17 cellular contexts compared by ENCODE assay signal in the genomic region with DNA sequence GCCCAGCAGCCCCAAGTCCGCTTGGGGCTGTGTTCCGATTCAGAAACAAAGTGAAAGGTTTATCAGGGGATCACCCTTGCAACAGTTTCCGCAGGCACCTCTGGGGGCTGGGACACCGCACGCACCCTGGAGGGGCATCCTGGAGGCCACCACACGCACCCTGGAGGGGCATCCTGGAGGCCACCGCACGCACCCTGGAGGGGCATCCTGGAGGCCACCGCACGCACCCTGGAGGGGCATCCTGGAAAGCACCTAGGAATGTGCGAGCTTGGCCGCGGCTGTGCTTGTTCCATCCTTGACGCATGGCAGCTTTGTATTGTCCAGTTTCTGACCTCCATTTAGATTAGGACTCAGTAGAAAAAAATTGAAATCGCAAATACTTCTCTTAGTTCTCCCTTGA. TPM values are rescaled to one million over a fixed set of nuclear protein-coding genes. Genes with fewer than 3 reads are reported as not detected.
A peak's percentile ranks its signal among the peaks of the same experiment; 100 is the strongest.
DNase-seq lines count a peak whose midpoint lies in the region; ATAC-seq, FAIRE-seq and TF ChIP-seq lines count a peak whose summit lies in the region.
"Had no signal": no experiment of that assay in that cellular context is flagged by ENCODE, and none has a peak within 500 bp of the region (broad histone marks: within the 10 kb centered on the region; RNA-seq: fewer than 3 reads in every experiment).

No MANE protein-coding gene starts in this region.

- no peak overlapping the region for H3K56ac ChIP-seq in mesendoderm (ENCODE audit: low read length)

- no peak overlapping the region for H4K8ac ChIP-seq in mesendoderm (ENCODE audit: low read depth, low read length)

- WGBS in K562 (ENCODE audit: insufficient coverage, low coverage, missing lambda C conversion rate), result 35% methylated on average over 15 of the region's 15 CpGs
- no CpG with 5 or more reads among the region's 15 CpGs for WGBS in mesendoderm (ENCODE audit: extremely low coverage, insufficient coverage, low lambda C conversion rate)

- no peak overlapping the region for H2BK15ac ChIP-seq in mesendoderm (replicated peaks; ENCODE audit: low read depth)

- POLR2A ChIA-PET in HCT116 (lab: Charles Lee), result interaction anchor here (1.3 kb wide), 1 partner anchor 22 kb away, joined by 7 read pairs; a partner anchor contains a TSS
- POLR2A ChIA-PET in PC-3 (lab: Charles Lee; ENCODE audit: unreplicated experiment), result no interaction called here
- POLR2A ChIA-PET in K562 (lab: Yijun Ruan, JAX), result no interaction called here

- no peak overlapping the region for H2AK5ac ChIP-seq in mesendoderm (ENCODE audit: low read length)

- peak overlapping the region; percentile 78 for H2AFZ ChIP-seq in HCT116 (ENCODE audit: low read depth, low read length, poor library complexity, severe bottlenecking)
- H2AFZ ChIP-seq in PC-3 (ENCODE audit: low read length), result no peak overlapping the region; the same call in 1 of the 2 replicates
- peak overlapping the region; percentile 62; the same call in 1 of the 2 replicates for H2AFZ ChIP-seq in K562 (ENCODE audit: low read depth, low read length)
- H2AFZ ChIP-seq in osteoblast (ENCODE audit: low read length), result no peak overlapping the region

- BruUV-seq in HCT116 (replicated peaks; lab: Mats Ljungman, UMichigan) (no TSS peak), PC-3 (replicated peaks; lab: Mats Ljungman, UMichigan) (no TSS peak), K562 (replicated peaks; lab: Mats Ljungman, UMichigan) (no TSS peak)

- FAIRE-seq in K562 (lab: Jason Lieb, UNC), result no peak
- FAIRE-seq: A204.1, H54 had no signal

- no peak overlapping the region for H4K5ac ChIP-seq in mesendoderm (ENCODE audit: low read length)

- DNase-seq in HCT116 (ENCODE audit: low read depth, low spot score), result no peak
- no peak for DNase-seq in PC-3
- no peak for DNase-seq in K562 (ENCODE audit: extremely low read depth in 1 of 4, low spot score in 3 of 4)
- peak; percentile 70 for DNase-seq in osteoblast (ENCODE audit: insufficient read length, low spot score, missing footprints)
- DNase-seq in mesendoderm, result no peak
- DNase-seq in left ventricle myocardium inferior, result no peak
- DNase-seq in kidney tubule cell (ENCODE audit: low spot score), result no peak
- DNase-seq: CD4-positive, alpha-beta memory T cell; DMS79 treated with DMSO at 0.1 percent for 48 hours; GF-D8; HCEC 1CT; HFFc6; KBM-7 had no signal

- no peaks in the 10 kb centered on the region for H3K9me1 ChIP-seq in K562 (ENCODE audit: control insufficient read depth, insufficient read depth, low read length)

- H3K4me2 ChIP-seq in HCT116 (ENCODE audit: low read length) (peak overlapping the region; percentile 70), PC-3 (ENCODE audit: low read length) (peak overlapping the region; percentile 71; the same call in 1 of the 2 replicates), K562 (ENCODE audit: insufficient read depth, low read length) (no peak overlapping the region), osteoblast (ENCODE audit: insufficient read depth, low read length) (no peak overlapping the region), mesendoderm (ENCODE audit: low read length) (no peak overlapping the region)
- H3K4me2 ChIP-seq: BLaER1, GM23338 had no signal

- H2BK120ac ChIP-seq in mesendoderm (ENCODE audit: low read depth, low read length), result no peak overlapping the region

- peak overlapping the region; percentile 63 for H3K27ac ChIP-seq in HCT116 (ENCODE audit: low read depth, low read length)
- peak overlapping the region; percentile 64; the same call in 1 of the 2 replicates for H3K27ac ChIP-seq in PC-3 (ENCODE audit: low read length)
- no peak overlapping the region for H3K27ac ChIP-seq in K562 (ENCODE audit: extremely low read depth, low read depth, low read length)
- no peak overlapping the region for H3K27ac ChIP-seq in osteoblast (ENCODE audit: low read depth, low read length)
- H3K27ac ChIP-seq in mesendoderm (ENCODE audit: low read depth, low read length), result no peak overlapping the region
- H3K27ac ChIP-seq in left ventricle myocardium inferior (replicated peaks), result no peak overlapping the region
- H3K27ac ChIP-seq: BLaER1 had no signal

- H3K9me2 ChIP-seq in HCT116 (ENCODE audit: insufficient read depth), result no peaks in the 10 kb centered on the region
- no peaks in the 10 kb centered on the region for H3K9me2 ChIP-seq in PC-3 (replicated peaks; ENCODE audit: low read length)

- H3K79me2 ChIP-seq in HCT116 (ENCODE audit: insufficient read depth, low read length) (no peaks in the 10 kb centered on the region), PC-3 (ENCODE audit: low read length) (no peaks in the 10 kb centered on the region), K562 (ENCODE audit: control insufficient read depth, insufficient read depth, low read length) (no peaks in the 10 kb centered on the region), osteoblast (ENCODE audit: insufficient read depth, low read length) (no peaks in the 10 kb centered on the region), mesendoderm (ENCODE audit: control insufficient read depth, insufficient read depth, low read length) (no peaks in the 10 kb centered on the region)

- H3K9me3 ChIP-seq in HCT116 (ENCODE audit: control insufficient read depth in 1 of 2, insufficient read depth in 1 of 2, low read depth in 1 of 2, low read length in 2 of 2) (no peaks in the 10 kb centered on the region), PC-3 (ENCODE audit: low read length) (no peaks in the 10 kb centered on the region), K562 (replicated peaks; ENCODE audit: control insufficient read depth, insufficient read depth, low read depth, low read length) (no peaks in the 10 kb centered on the region), osteoblast (ENCODE audit: low read depth, low read length) (no peaks in the 10 kb centered on the region), left ventricle myocardium inferior (replicated peaks) (no peaks in the 10 kb centered on the region)
- H3K9me3 ChIP-seq: BLaER1 had no signal

- ATAC-seq in HCT116 (peak; percentile 28), PC-3 (no peak), K562 (peak; percentile 35)
- ATAC-seq: GM23338 had no signal

- no peaks in the 10 kb centered on the region for H3K36me3 ChIP-seq in HCT116 (ENCODE audit: control insufficient read depth in 1 of 2, insufficient read depth in 2 of 2, low read length in 2 of 2)
- H3K36me3 ChIP-seq in PC-3 (ENCODE audit: low read depth, low read length), result no peaks in the 10 kb centered on the region
- H3K36me3 ChIP-seq in K562 (ENCODE audit: control insufficient read depth, insufficient read depth, low read length), result no peaks in the 10 kb centered on the region
- no peaks in the 10 kb centered on the region for H3K36me3 ChIP-seq in osteoblast (ENCODE audit: insufficient read depth, low read length)
- H3K36me3 ChIP-seq in mesendoderm (ENCODE audit: control insufficient read depth, insufficient read depth, low read length), result no peaks in the 10 kb centered on the region
- H3K36me3 ChIP-seq in left ventricle myocardium inferior, result no peaks in the 10 kb centered on the region
- H3K36me3 ChIP-seq: BLaER1 had no signal

- no peak for TF ChIP-seq EP300 in K562 (IDR thresholded peaks at IDR 0.05; ENCODE audit: low read length)

- RAD21 ChIA-PET in HCT116 (lab: Charles Lee; ENCODE audit: low non-redundant PET in 1 of 2, low total read pairs in 2 of 2, uncharacterized antibody in 2 of 2, unreplicated experiment in 2 of 2), result no interaction called here

- CTCF ChIA-PET in HCT116 (lab: Charles Lee) (interaction anchor here (1.1 kb wide), 1 partner anchor 21 kb away, joined by 3 read pairs; a partner anchor contains a TSS), PC-3 (lab: Charles Lee) (no interaction called here), K562 (lab: Yijun Ruan, JAX; ENCODE audit: low intra/inter-chr PET ratio) (no interaction called here)

- TF ChIP-seq POLR2A in HCT116 (IDR thresholded peaks at IDR 0.05; ENCODE audit: borderline replicate concordance, extremely low read depth, insufficient read depth, insufficient read length), result no peak
- TF ChIP-seq POLR2A in K562 (conservative IDR thresholded peaks at IDR 0.05), result no peak

- no peak overlapping the region for H3K23ac ChIP-seq in mesendoderm (ENCODE audit: low read length)

- H3K79me1 ChIP-seq in mesendoderm (ENCODE audit: low read length), result no peaks in the 10 kb centered on the region

- H3K27me3 ChIP-seq in HCT116 (ENCODE audit: insufficient read depth, low read length) (no peaks in the 10 kb centered on the region), PC-3 (ENCODE audit: low read length) (no peaks in the 10 kb centered on the region), K562 (ENCODE audit: control insufficient read depth in 2 of 2, insufficient read depth in 2 of 2, low read length in 2 of 2) (peaks cover 3% of the 10 kb centered on the region in 2 experiments; a peak in 1 of 5 replicates), osteoblast (ENCODE audit: insufficient read depth, low read length) (no peaks in the 10 kb centered on the region), mesendoderm (ENCODE audit: insufficient read depth, low read length, poor library complexity) (no peaks in the 10 kb centered on the region), left ventricle myocardium inferior (ENCODE audit: low read depth) (no peaks in the 10 kb centered on the region)
- H3K27me3 ChIP-seq: BLaER1 had no signal

- TF ChIP-seq RAD21 in HCT116 (IDR thresholded peaks at IDR 0.05; ENCODE audit: low read depth) (no peak), K562 (CRISPR knock-in tag; conservative IDR thresholded peaks at IDR 0.05 in 1 of 2, IDR thresholded peaks at IDR 0.05 in 1 of 2) (no peak)

- no peak overlapping the region for H2BK5ac ChIP-seq in mesendoderm (ENCODE audit: low read length)

- H3K9ac ChIP-seq in HCT116 (ENCODE audit: low read length), result peak overlapping the region; percentile 28; the same call in 1 of the 2 replicates
- H3K9ac ChIP-seq in PC-3 (ENCODE audit: low read length), result no peak overlapping the region
- no peak overlapping the region for H3K9ac ChIP-seq in K562 (ENCODE audit: insufficient read depth in 1 of 2, low read depth in 2 of 2, low read length in 2 of 2)
- H3K9ac ChIP-seq in mesendoderm (ENCODE audit: low read length), result no peak overlapping the region
- H3K9ac ChIP-seq: BLaER1 had no signal

- no peak overlapping the region for H3K18ac ChIP-seq in mesendoderm (ENCODE audit: low read length)

- intact Hi-C loops in HCT116 (cut with micrococcal nuclease), result loop anchor here (5.0 kb wide), 1 partner anchor 241 kb away; a partner anchor contains a TSS
- intact Hi-C loops in PC-3 (cut with micrococcal nuclease), result no loop called here
- intact Hi-C loops in K562 (cut with micrococcal nuclease), result no loop called here
- intact Hi-C loops in left ventricle myocardium inferior (cut with micrococcal nuclease), result no loop called here

- no peak for TF ChIP-seq CTCF in HCT116 (IDR thresholded peaks at IDR 0.05 in 2 of 3, conservative IDR thresholded peaks at IDR 0.05 in 1 of 3; ENCODE audit: borderline replicate concordance in 1 of 3, insufficient read depth in 1 of 3, low read depth in 2 of 3, low read length in 2 of 3)
- TF ChIP-seq CTCF in PC-3 (conservative IDR thresholded peaks at IDR 0.05; ENCODE audit: low read depth, low read length), result no peak
- no peak for TF ChIP-seq CTCF in K562 (IDR thresholded peaks at IDR 0.05 in 2 of 3, conservative IDR thresholded peaks at IDR 0.05 in 1 of 3; ENCODE audit: insufficient read depth in 2 of 3, low read depth in 1 of 3, low read length in 3 of 3)
- TF ChIP-seq CTCF in osteoblast (IDR thresholded peaks at IDR 0.05; ENCODE audit: extremely low read depth, low read depth, low read length), result no peak
- no peak for TF ChIP-seq CTCF in left ventricle myocardium inferior (IDR thresholded peaks at IDR 0.05; ENCODE audit: borderline replicate concordance)

- H4K20me1 ChIP-seq in HCT116 (ENCODE audit: insufficient read depth) (no peaks in the 10 kb centered on the region), PC-3 (ENCODE audit: low read length) (no peaks in the 10 kb centered on the region), K562 (replicated peaks; ENCODE audit: control insufficient read depth, insufficient read depth, low read length) (no peaks in the 10 kb centered on the region; the same call in 1 of the 2 replicates), osteoblast (ENCODE audit: insufficient read depth, low read length) (no peaks in the 10 kb centered on the region)
- H4K20me1 ChIP-seq: BLaER1 had no signal

- H3K4me1 ChIP-seq in HCT116 (ENCODE audit: control insufficient read depth in 1 of 2, insufficient read depth in 2 of 2, low read length in 2 of 2) (peaks cover 15 to 52% of the 10 kb centered on the region in 2 experiments; a peak in 3 of 4 replicates), PC-3 (ENCODE audit: insufficient read depth, low read length) (peaks cover 17% of the 10 kb centered on the region), K562 (replicated peaks in 1 of 2; ENCODE audit: control insufficient read depth in 2 of 2, insufficient read depth in 2 of 2, low read length in 2 of 2) (peaks cover 0 to 4% of the 10 kb centered on the region in 2 experiments; a peak in 1 of 5 replicates), osteoblast (ENCODE audit: insufficient read depth, low read length) (peaks cover 13% of the 10 kb centered on the region), mesendoderm (ENCODE audit: control insufficient read depth, low read depth, low read length) (peaks cover 2% of the 10 kb centered on the region), left ventricle myocardium inferior (no peaks in the 10 kb centered on the region)
- H3K4me1 ChIP-seq: BLaER1 had no signal

- no peak overlapping the region for H3K4ac ChIP-seq in mesendoderm (ENCODE audit: low read depth, low read length)

- H3F3A ChIP-seq in PC-3 (ENCODE audit: low read length, unreplicated experiment), result no peaks in the 10 kb centered on the region

- H3K4me3 ChIP-seq in HCT116 (replicated peaks in 1 of 2; ENCODE audit: low read depth in 1 of 2, low read length in 2 of 2) (peak overlapping the region in 1 of 2 experiments; percentile 51; a peak in 2 of 4 replicates), PC-3 (ENCODE audit: low read length) (no peak overlapping the region), K562 (no peak overlapping the region), osteoblast (ENCODE audit: insufficient read depth, low read length) (no peak overlapping the region), mesendoderm (ENCODE audit: low read length) (no peak overlapping the region), left ventricle myocardium inferior (no peak overlapping the region)
- H3K4me3 ChIP-seq: BLaER1, GM23338 had no signal

- in situ Hi-C loops in K562 (cut with MboI), result no loop called here

RNA-seq across cellular contexts. Expression of a gene that starts 21.3 kb away (rescaled TPM):
- 32.3 TPM for total RNA-seq in HCT116 (2021; ENCODE audit: unreplicated experiment)
- 6.8 and 8.8 TPM in 2 replicates for polyA plus RNA-seq in HCT116 (2012)
- total RNA-seq in PC-3 (2014; rRNA removed), result 7.4 and 12.6 TPM in 2 replicates
- total RNA-seq in K562 (2011; cell fraction: chromatin; rRNA removed; ENCODE audit: low replicate concordance), result 12.4 and 37.6 TPM in 2 replicates
- total RNA-seq in K562 (2011; cell fraction: nucleolus; rRNA removed), result 5.5 and 8.0 TPM in 2 replicates
- 17.8 and 43.5 TPM in 2 replicates for total RNA-seq in K562 (2011; cell fraction: nucleoplasm; rRNA removed)
- 11.5 and 13.9 TPM in 2 replicates for total RNA-seq in K562 (2014; rRNA removed)
- 20.3 and 23.3 TPM in 2 replicates for total RNA-seq in K562 (2014; rRNA removed; fragmentation: Illumina TruSeq; extraction: Trizol)
- total RNA-seq in K562 (2015; rRNA removed; fragmentation: Illumina TruSeq; extraction: Trizol), result 16.5 and 18.6 TPM in 2 replicates
- 24.9 and 26.0 TPM in 2 replicates for total RNA-seq in K562 (2021)
- polyA plus RNA-seq in K562 (2011; rRNA removed), result 12.1 and 12.2 TPM in 2 replicates
- 1.7 and 6.9 TPM in 2 replicates for polyA plus RNA-seq in K562 (2011; cell fraction: cytosol; rRNA removed)
- polyA plus RNA-seq in K562 (2011; cell fraction: nucleus; rRNA removed), result 11.9 and 15.2 TPM in 2 replicates
- 10.6 and 11.8 TPM in 2 replicates for polyA plus RNA-seq in K562 (2012)
- 15.4 and 16.6 TPM in 2 replicates for polyA plus RNA-seq in K562 (2014; fragmentation: Illumina TruSeq; extraction: Trizol)
- polyA plus RNA-seq in K562 (2014; fragmentation: Nextera tagmentation; extraction: Ambion mirVana), result 10 to 100 TPM; 26.0 to 26.4 TPM
- polyA plus RNA-seq in K562 (2014; rRNA removed), result 13.8 and 14.2 TPM in 2 replicates
- 16.2 and 24.7 TPM in 2 replicates for polyA minus RNA-seq in K562 (2011; rRNA and poly(A)+ RNA removed)
- polyA minus RNA-seq in K562 (2011; cell fraction: cytosol; rRNA and poly(A)+ RNA removed), result 5.5 and 6.2 TPM in 2 replicates
- 12.8 and 21.5 TPM in 2 replicates for polyA minus RNA-seq in K562 (2011; cell fraction: nucleus; rRNA and poly(A)+ RNA removed)
- 19.2 and 24.2 TPM in 2 replicates for total RNA-seq in osteoblast
- polyA plus RNA-seq in mesendoderm (2013, experiment 1 of 2), result 12.1 TPM
- 12.3 TPM for polyA plus RNA-seq in mesendoderm (2013, experiment 2 of 2)
- total RNA-seq in left ventricle myocardium inferior, result 25.9 TPM

Comparison
In these comparisons a context has a peak if more than half of its experiments do, and no peak if none do; other contexts are left out.
1. H2AFZ ChIP-seq: peak in HCT116 (single experiment) and K562 (single experiment); none in PC-3 (single experiment) and osteoblast (single experiment).
2. H3K27ac ChIP-seq: peak in HCT116 (single experiment) and PC-3 (single experiment); none in K562 (single experiment), osteoblast (single experiment), mesendoderm (single experiment) and left ventricle myocardium inferior (single experiment).
3. H3K4me2 ChIP-seq: peak in HCT116 (single experiment) and PC-3 (single experiment); none in K562 (single experiment), osteoblast (single experiment) and mesendoderm (single experiment).